In the genomic region with DNA sequence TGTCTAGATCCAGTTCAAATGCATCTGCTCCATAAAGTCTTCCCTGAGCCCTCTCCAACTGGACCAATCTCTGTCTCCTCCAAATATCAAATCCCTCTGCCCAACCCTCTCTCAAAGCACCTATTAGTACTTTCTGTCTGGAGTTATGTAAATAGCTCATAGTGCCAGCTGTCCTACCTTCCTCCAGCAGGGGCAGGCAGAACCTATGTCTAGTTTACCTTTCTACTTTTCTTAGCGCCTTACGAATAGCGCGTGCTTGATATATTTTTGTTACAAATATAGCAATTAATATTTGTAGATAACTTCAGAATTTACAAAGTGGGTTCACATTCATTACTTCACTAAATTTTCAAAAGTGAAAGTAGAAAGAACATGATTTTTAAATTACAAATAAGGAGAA, we compare ENCODE assay signal across 12 cellular contexts. TPM values are rescaled to one million over a fixed set of nuclear protein-coding genes. Genes with fewer than 3 reads are reported as not detected.
A peak's percentile ranks its signal among the peaks of the same experiment; 100 is the strongest.
DNase-seq lines count a peak whose midpoint lies in the region; ATAC-seq, FAIRE-seq and TF ChIP-seq lines count a peak whose summit lies in the region.
"Had no signal": no experiment of that assay in that cellular context is flagged by ENCODE, and none has a peak within 500 bp of the region (broad histone marks: within the 10 kb centered on the region; RNA-seq: fewer than 3 reads in every experiment).

No MANE protein-coding gene starts in this region.

- H3K27me3 ChIP-seq in HCT116 (ENCODE audit: insufficient read depth, low read length): no peaks in the 10 kb centered on the region
- no peaks in the 10 kb centered on the region for H3K27me3 ChIP-seq in K562 (ENCODE audit: control insufficient read depth in 2 of 2, insufficient read depth in 2 of 2, low read length in 2 of 2)
- no peaks in the 10 kb centered on the region for H3K27me3 ChIP-seq in lower lobe of right lung (ENCODE audit: low read depth)
- H3K27me3 ChIP-seq in MG63: no peaks in the 10 kb centered on the region

- H4K20me1 ChIP-seq in HCT116 (ENCODE audit: insufficient read depth) (no peaks in the 10 kb centered on the region), K562 (replicated peaks; ENCODE audit: control insufficient read depth, insufficient read depth, low read length) (no peaks in the 10 kb centered on the region)

- RAD21 ChIA-PET in HCT116 (lab: Charles Lee; ENCODE audit: low non-redundant PET in 1 of 2, low total read pairs in 2 of 2, uncharacterized antibody in 2 of 2, unreplicated experiment in 2 of 2): interaction anchor here in 1 of 2 experiments (1.8 kb wide), 1 partner anchor 80 kb away, joined by 4 read pairs; no protein-coding TSS in a partner anchor

- no peak for FAIRE-seq in K562 (lab: Jason Lieb, UNC)
- FAIRE-seq in urothelium cell line (lab: Jason Lieb, UNC): no peak

- no peaks in the 10 kb centered on the region for H3K9me1 ChIP-seq in K562 (ENCODE audit: control insufficient read depth, insufficient read depth, low read length)

- no peak for TF ChIP-seq EP300 in K562 (IDR thresholded peaks at IDR 0.05; ENCODE audit: low read length)

- H3K9me3 ChIP-seq in HCT116 (ENCODE audit: control insufficient read depth in 1 of 2, insufficient read depth in 1 of 2, low read depth in 1 of 2, low read length in 2 of 2) (no peaks in the 10 kb centered on the region), K562 (replicated peaks; ENCODE audit: control insufficient read depth, insufficient read depth, low read depth, low read length) (no peaks in the 10 kb centered on the region), lower lobe of right lung (no peaks in the 10 kb centered on the region), MG63 (peaks cover 8% of the 10 kb centered on the region)

- no peaks in the 10 kb centered on the region for H3K9me2 ChIP-seq in HCT116 (ENCODE audit: insufficient read depth)

- peaks cover 0 to 22% of the 10 kb centered on the region in 2 experiments; a peak in 2 of 4 replicates for H3K4me1 ChIP-seq in HCT116 (ENCODE audit: control insufficient read depth in 1 of 2, insufficient read depth in 2 of 2, low read length in 2 of 2)
- no peaks in the 10 kb centered on the region; a peak in 1 of 5 replicates for H3K4me1 ChIP-seq in K562 (replicated peaks in 1 of 2; ENCODE audit: control insufficient read depth in 2 of 2, insufficient read depth in 2 of 2, low read length in 2 of 2)
- H3K4me1 ChIP-seq in lower lobe of right lung: peaks cover 6% of the 10 kb centered on the region

- DNase-seq in HCT116 (ENCODE audit: low read depth, low spot score) (no peak), K562 (ENCODE audit: extremely low read depth in 1 of 4, low spot score in 3 of 4) (no peak), lower lobe of right lung (no peak), urothelium cell line (ENCODE audit: low spot score) (no peak), head of caudate nucleus (no peak), MG63 (no peak)
- DNase-seq: DMS153; NCI-H510A treated with DMSO at 0.1 percent for 48 hours; stimulated activated CD4-positive, alpha-beta T cell treated with anti-CD3 and anti-CD28 coated beads, Interleukin-4, amount 100 ng/mL, for 4 hours; substantia nigra had no signal

- no peak overlapping the region for H2AFZ ChIP-seq in HCT116 (ENCODE audit: low read depth, low read length, poor library complexity, severe bottlenecking)
- no peak overlapping the region for H2AFZ ChIP-seq in K562 (ENCODE audit: low read depth, low read length)

- in situ Hi-C loops in K562 (cut with MboI): no loop called here

- POLR2A ChIA-PET in HCT116 (lab: Charles Lee) (interaction anchor here (0.6 to 1.0 kb wide), 2 partner anchors 13 to 336 kb away, joined by 3 read pairs; a partner anchor contains a TSS), K562 (lab: Yijun Ruan, JAX) (no interaction called here)

- H3K4me2 ChIP-seq in HCT116 (ENCODE audit: low read length): no peak overlapping the region
- H3K4me2 ChIP-seq in K562 (ENCODE audit: insufficient read depth, low read length): no peak overlapping the region

- intact Hi-C loops in HCT116 (cut with micrococcal nuclease): no loop called here
- intact Hi-C loops in K562 (cut with micrococcal nuclease): loop anchor here (5.0 kb wide), 1 partner anchor 157 kb away; no protein-coding TSS in a partner anchor
- intact Hi-C loops in lower lobe of right lung (cut with DNase I): no loop called here
- intact Hi-C loops in head of caudate nucleus (cut with DNase I): no loop called here

- H3K36me3 ChIP-seq in HCT116 (ENCODE audit: control insufficient read depth in 1 of 2, insufficient read depth in 2 of 2, low read length in 2 of 2) (no peaks in the 10 kb centered on the region), K562 (ENCODE audit: control insufficient read depth, insufficient read depth, low read length) (no peaks in the 10 kb centered on the region), lower lobe of right lung (no peaks in the 10 kb centered on the region), MG63 (peaks cover 4% of the 10 kb centered on the region; the same call in 1 of the 2 replicates)

- no peak overlapping the region for H3K27ac ChIP-seq in C4-2B
- no peak overlapping the region for H3K27ac ChIP-seq in HCT116 (ENCODE audit: low read depth, low read length)
- no peak overlapping the region for H3K27ac ChIP-seq in K562 (ENCODE audit: extremely low read depth, low read depth, low read length)
- peak overlapping the region; percentile 28 for H3K27ac ChIP-seq in lower lobe of right lung

- H3K79me2 ChIP-seq in HCT116 (ENCODE audit: insufficient read depth, low read length) (no peaks in the 10 kb centered on the region), K562 (ENCODE audit: control insufficient read depth, insufficient read depth, low read length) (no peaks in the 10 kb centered on the region)

- WGBS in K562 (ENCODE audit: insufficient coverage, low coverage, missing lambda C conversion rate): 19% methylated on average over 4 of the region's 4 CpGs

- H3K9ac ChIP-seq in HCT116 (ENCODE audit: low read length) (no peak overlapping the region), K562 (ENCODE audit: insufficient read depth in 1 of 2, low read depth in 2 of 2, low read length in 2 of 2) (no peak overlapping the region)

- H3K4me3 ChIP-seq in HCT116 (replicated peaks in 1 of 2; ENCODE audit: low read depth in 1 of 2, low read length in 2 of 2) (no peak overlapping the region), K562 (no peak overlapping the region), lower lobe of right lung (no peak overlapping the region), MG63 (no peak overlapping the region)

- peak; percentile 28 for TF ChIP-seq CTCF in C4-2B (conservative IDR thresholded peaks at IDR 0.05)
- peak; percentile 6 to 58 (median 57); a peak in 4 of 6 replicates for TF ChIP-seq CTCF in HCT116 (IDR thresholded peaks at IDR 0.05 in 2 of 3, conservative IDR thresholded peaks at IDR 0.05 in 1 of 3; ENCODE audit: borderline replicate concordance in 1 of 3, insufficient read depth in 1 of 3, low read depth in 2 of 3, low read length in 2 of 3)
- TF ChIP-seq CTCF in K562 (IDR thresholded peaks at IDR 0.05 in 2 of 3, conservative IDR thresholded peaks at IDR 0.05 in 1 of 3; ENCODE audit: insufficient read depth in 2 of 3, low read depth in 1 of 3, low read length in 3 of 3): peak in 2 of 3 experiments; percentile 32 to 41; a peak in 2 of 6 replicates
- peak; percentile 10 for TF ChIP-seq CTCF in lower lobe of right lung (IDR thresholded peaks at IDR 0.05)

- BruUV-seq in HCT116 (replicated peaks; lab: Mats Ljungman, UMichigan) (no TSS peak), K562 (replicated peaks; lab: Mats Ljungman, UMichigan) (no TSS peak)

- CTCF ChIA-PET in HCT116 (lab: Charles Lee) (interaction anchor here (1.0 to 1.9 kb wide), 5 partner anchors 12 to 324 kb away, joined by 3 to 9 read pairs (median 5); no protein-coding TSS in a partner anchor), K562 (lab: Yijun Ruan, JAX; ENCODE audit: low intra/inter-chr PET ratio) (no interaction called here)

- TF ChIP-seq RAD21 in HCT116 (IDR thresholded peaks at IDR 0.05; ENCODE audit: low read depth) (peak; percentile 33; the same call in 1 of the 2 replicates), K562 (CRISPR knock-in tag; conservative IDR thresholded peaks at IDR 0.05 in 1 of 2, IDR thresholded peaks at IDR 0.05 in 1 of 2) (peak in 1 of 2 experiments; percentile 23; a peak in 1 of 4 replicates)

- ATAC-seq in HCT116 (peak; percentile 82), K562 (peak; percentile 75), lower lobe of right lung (peak in 1 of 2 donors; percentile 26), GM21526 (IDR thresholded peaks at IDR 0.05; ENCODE audit: low FRiP score, unreplicated experiment) (no peak)

- no peak for TF ChIP-seq POLR2A in HCT116 (IDR thresholded peaks at IDR 0.05; ENCODE audit: borderline replicate concordance, extremely low read depth, insufficient read depth, insufficient read length)
- TF ChIP-seq POLR2A in K562 (conservative IDR thresholded peaks at IDR 0.05): no peak

TF ChIP-seq in HCT116, 20 proteins besides CTCF, POLR2A, EP300 and RAD21 (continues in another document):
- TF ChIP-seq CBX3 (IDR thresholded peaks at IDR 0.05; ENCODE audit: low read depth): no peak

TF ChIP-seq in K562, 482 proteins besides CTCF, POLR2A, EP300 and RAD21 (continues in another document):
- TF ChIP-seq SNIP1 (IDR thresholded peaks at IDR 0.05; ENCODE audit: low read depth): no peak

RNA-seq across cellular contexts. Expression of a gene that starts 14.0 kb away (rescaled TPM):
- total RNA-seq in HCT116 (2021; ENCODE audit: unreplicated experiment): 1.7 TPM
- 0.56 and 0.89 TPM in 2 replicates for polyA plus RNA-seq in HCT116 (2012)
- total RNA-seq in K562 (2011; cell fraction: chromatin; rRNA removed; ENCODE audit: low replicate concordance): 0.56 TPM in 1 of 2 replicates, not detected in the other
- 0.39 TPM in 1 of 2 replicates, not detected in the other for total RNA-seq in K562 (2011; cell fraction: nucleolus; rRNA removed)
- total RNA-seq in K562 (2011; cell fraction: nucleoplasm; rRNA removed): 0.44 and 0.69 TPM in 2 replicates
- 0.59 and 0.61 TPM in 2 replicates for total RNA-seq in K562 (2014; rRNA removed)
- total RNA-seq in K562 (2014; rRNA removed; fragmentation: Illumina TruSeq; extraction: Trizol): 0.69 and 1.5 TPM in 2 replicates
- 1.5 and 1.6 TPM in 2 replicates for total RNA-seq in K562 (2015; rRNA removed; fragmentation: Illumina TruSeq; extraction: Trizol)
- 1.4 and 2.2 TPM in 2 replicates for total RNA-seq in K562 (2021)
- 0.12 and 0.17 TPM in 2 replicates for polyA plus RNA-seq in K562 (2011; rRNA removed)
- polyA plus RNA-seq in K562 (2011; cell fraction: cytosol; rRNA removed): 0.10 TPM in 1 of 2 replicates, not detected in the other
- 0.20 and 0.48 TPM in 2 replicates for polyA plus RNA-seq in K562 (2011; cell fraction: nucleus; rRNA removed)
- polyA plus RNA-seq in K562 (2012): 2.2 and 5.9 TPM in 2 replicates
- polyA plus RNA-seq in K562 (2014; fragmentation: Illumina TruSeq; extraction: Trizol): 0.40 and 1.4 TPM in 2 replicates
- 1 to 10 TPM in 1 of 2 experiments, under 1 TPM in 1; 0.73 to 2.0 TPM for polyA plus RNA-seq in K562 (2014; fragmentation: Nextera tagmentation; extraction: Ambion mirVana)
- 0.19 and 1.1 TPM in 2 replicates for polyA plus RNA-seq in K562 (2014; rRNA removed)
- 0.25 TPM in 1 of 2 replicates, not detected in the other for polyA minus RNA-seq in K562 (2011; rRNA and poly(A)+ RNA removed)
- polyA minus RNA-seq in K562 (2011; cell fraction: cytosol; rRNA and poly(A)+ RNA removed): not detected in 2 replicates
- 0.13 and 0.22 TPM in 2 replicates for polyA minus RNA-seq in K562 (2011; cell fraction: nucleus; rRNA and poly(A)+ RNA removed)
- total RNA-seq in lower lobe of right lung: 148 TPM
- 240 and 268 TPM in 2 replicates for total RNA-seq in MG63 (2014; rRNA removed; shearing (Covaris generic); ENCODE audit: low replicate concordance)

Comparison
In these comparisons a context has a peak if more than half of its experiments do, and no peak if none do; other contexts are left out.
1. RNA of a gene that starts 14.0 kb away (total RNA-seq): 240 to 268 TPM in MG63 and 148 TPM in lower lobe of right lung (single experiment); 1.7 TPM in HCT116 (single experiment) and 0.39 to 2.2 TPM in K562; every median in the first group is over 10 times any median in the second.
2. Peak in every context shown above with its lines, with median percentiles within 50 percentile points of each other: CTCF ChIP-seq.